Comparison of ENCODE assay signal across 16 cellular contexts in genomic region chr19:16874250-16874977, GRCh38. TPM values are rescaled to one million over a fixed set of nuclear protein-coding genes. Genes with fewer than 3 reads are reported as not detected.
A peak's percentile ranks its signal among the peaks of the same experiment; 100 is the strongest.
DNase-seq lines count a peak whose midpoint lies in the region; ATAC-seq and TF ChIP-seq lines count a peak whose summit lies in the region.
"Had no signal": no experiment of that assay in that cellular context is flagged by ENCODE, and none has a peak within 500 bp of the region (broad histone marks: within the 10 kb centered on the region; RNA-seq: fewer than 3 reads in every experiment).

No MANE protein-coding gene starts in this region.

- POLR2A ChIA-PET in WTC11 (lab: Charles Lee), result no interaction called here

- intact Hi-C loops in activated naive CD4-positive, alpha-beta T cell treated with anti-CD3 and anti-CD28 coated beads for 36 hours (cut with micrococcal nuclease), result no loop called here
- intact Hi-C loops in testis (cut with DNase I; ENCODE audit: low total_unique reads), result no loop called here
- intact Hi-C loops in Right ventricle myocardium inferior (cut with DNase I), result no loop called here

- no peaks in the 10 kb centered on the region for H3K9me3 Mint-ChIP-seq in activated naive CD4-positive, alpha-beta T cell treated with anti-CD3 and anti-CD28 coated beads for 36 hours
- peaks cover 8% of the 10 kb centered on the region for H3K9me3 Mint-ChIP-seq in WTC11

- TF ChIP-seq CTCF in WTC11 (IDR thresholded peaks at IDR 0.05) (no peak), testis (IDR thresholded peaks at IDR 0.05) (no peak)

- ATAC-seq in WTC11 (no peak), Right ventricle myocardium inferior (no peak)

- H3K27ac ChIP-seq in epithelial cell of prostate (peak overlapping the region; percentile 15), testis (peak overlapping the region; percentile 23 to 74)

- no peak overlapping the region for H3K4me3 ChIP-seq in testis

- CTCF ChIA-PET in activated naive CD4-positive, alpha-beta T cell treated with anti-CD3 and anti-CD28 coated beads for 36 hours (lab: Charles Lee), result no interaction called here
- CTCF ChIA-PET in WTC11 (lab: Charles Lee), result no interaction called here

- H3K36me3 ChIP-seq in testis (ENCODE audit: low read depth, missing control alignments), result no peaks in the 10 kb centered on the region

- H3K36me3 Mint-ChIP-seq in activated naive CD4-positive, alpha-beta T cell treated with anti-CD3 and anti-CD28 coated beads for 36 hours (ENCODE audit: low read depth), result peaks cover 33% of the 10 kb centered on the region
- peaks cover 53% of the 10 kb centered on the region for H3K36me3 Mint-ChIP-seq in WTC11

- H3K9me3 ChIP-seq in testis, result no peaks in the 10 kb centered on the region

- WGBS in testis, 2 donors, result 65 to 67% methylated on average over 1 of the region's 1 CpG

- peaks cover 10% of the 10 kb centered on the region for H3K4me1 ChIP-seq in testis

- no peak overlapping the region for H3K4me3 Mint-ChIP-seq in activated naive CD4-positive, alpha-beta T cell treated with anti-CD3 and anti-CD28 coated beads for 36 hours
- no peak overlapping the region for H3K4me3 Mint-ChIP-seq in WTC11

- no peak for TF ChIP-seq POLR2A in testis (IDR thresholded peaks at IDR 0.05)

- H3K27me3 Mint-ChIP-seq in activated naive CD4-positive, alpha-beta T cell treated with anti-CD3 and anti-CD28 coated beads for 36 hours (ENCODE audit: low read depth), result no peaks in the 10 kb centered on the region
- no peaks in the 10 kb centered on the region; the same call in 1 of the 2 replicates for H3K27me3 Mint-ChIP-seq in WTC11 (ENCODE audit: low read depth)

- peak overlapping the region; percentile 79 for H3K27ac Mint-ChIP-seq in activated naive CD4-positive, alpha-beta T cell treated with anti-CD3 and anti-CD28 coated beads for 36 hours
- H3K27ac Mint-ChIP-seq in WTC11, result peak overlapping the region; percentile 100

- no peak for DNase-seq in activated naive CD4-positive, alpha-beta T cell treated with anti-CD3 and anti-CD28 coated beads for 36 hours
- no peak for DNase-seq in activated naive CD4-positive, alpha-beta T cell treated with anti-CD3 and anti-CD28 coated beads, Interleukin-2, amount 50 U/mL, for 16 hours
- DNase-seq in WTC11 (ENCODE audit: low spot score) (no peak), epithelial cell of prostate (ENCODE audit: low read depth, low spot score) (no peak), testis (no peak), Kasumi-1 (lab: John Stamatoyannopoulos, UW) (no peak), Right ventricle myocardium inferior (ENCODE audit: missing footprints) (no peak), NCI-H1694 treated with DMSO at 0.1 percent for 48 hours (lab: John Stamatoyannopoulos, UW) (no peak)
- DNase-seq: activated CD4-positive, alpha-beta T cell treated with anti-CD3 and anti-CD28 coated beads, Interleukin-2, amount 50 U/mL, for 1 hour; anterior cingulate cortex; erythroblast; midbrain; NCI-H526; SHP77 had no signal

- peaks cover 13% of the 10 kb centered on the region for H3K4me1 Mint-ChIP-seq in activated naive CD4-positive, alpha-beta T cell treated with anti-CD3 and anti-CD28 coated beads for 36 hours (ENCODE audit: low read depth)
- H3K4me1 Mint-ChIP-seq in WTC11, result no peaks in the 10 kb centered on the region

- H3K27me3 ChIP-seq in testis, result no peaks in the 10 kb centered on the region

TF ChIP-seq in WTC11, 78 proteins besides CTCF, POLR2A, EP300 and RAD21 (continues in another document):
- TF ChIP-seq E2F5 (CRISPR knock-in tag; IDR thresholded peaks at IDR 0.05), result no peak
- TF ChIP-seq NR1H2 (CRISPR knock-in tag; IDR thresholded peaks at IDR 0.05), result no peak
- TF ChIP-seq ATF2 (CRISPR knock-in tag; IDR thresholded peaks at IDR 0.05; ENCODE audit: borderline replicate concordance, low read depth), result no peak
- no peak for TF ChIP-seq EMX1 (CRISPR knock-in tag; IDR thresholded peaks at IDR 0.05)
- TF ChIP-seq HMGXB4 (CRISPR knock-in tag; IDR thresholded peaks at IDR 0.05), result no peak
- TF ChIP-seq TP53 (CRISPR knock-in tag; IDR thresholded peaks at IDR 0.05), result no peak
- no peak for TF ChIP-seq STAT6 (CRISPR knock-in tag; conservative IDR thresholded peaks at IDR 0.05; ENCODE audit: low read depth)
- no peak for TF ChIP-seq ZNF416 (CRISPR knock-in tag; IDR thresholded peaks at IDR 0.05)
- TF ChIP-seq ETV6 (CRISPR knock-in tag; IDR thresholded peaks at IDR 0.05), result no peak
- no peak for TF ChIP-seq OVOL2 (CRISPR knock-in tag; IDR thresholded peaks at IDR 0.05; ENCODE audit: borderline replicate concordance)
- TF ChIP-seq ZNF219 (CRISPR knock-in tag; IDR thresholded peaks at IDR 0.05; ENCODE audit: borderline replicate concordance), result no peak

RNA-seq across cellular contexts. Expression of gene F2RL3, which starts 14.4 kb away (rescaled TPM):
- not detected for total RNA-seq in activated naive CD4-positive, alpha-beta T cell treated with anti-CD3 and anti-CD28 coated beads for 36 hours
- total RNA-seq in WTC11 (2021) (0.11 to 0.14 TPM in 2 of 3 replicates, not detected in the other), testis (1 to 10 TPM; 4.6 to 6.9 TPM), Right ventricle myocardium inferior (0.27 TPM)
- 4.4 TPM for polyA plus RNA-seq in testis (ENCODE audit: insufficient read depth, low read depth, low replicate concordance)
- total RNA-seq: HT1080, renal cortical epithelial cell had no signal

RNA-seq across cellular contexts. Expression of gene SIN3B, which starts 45.2 kb away (rescaled TPM):
- 10 to 100 TPM; 18.8 to 20.6 TPM for total RNA-seq in activated naive CD4-positive, alpha-beta T cell treated with anti-CD3 and anti-CD28 coated beads for 36 hours
- total RNA-seq in WTC11 (2021) (76.8 to 87.7 TPM (median 80.0 TPM) in 3 replicates), testis (100 to 1,000 TPM; 231 to 283 TPM), Right ventricle myocardium inferior (27.8 TPM)
- 70.6 TPM for polyA plus RNA-seq in testis (ENCODE audit: insufficient read depth, low read depth, low replicate concordance)
